ENCODE assay signal across 14 cellular contexts in the genomic region with DNA sequence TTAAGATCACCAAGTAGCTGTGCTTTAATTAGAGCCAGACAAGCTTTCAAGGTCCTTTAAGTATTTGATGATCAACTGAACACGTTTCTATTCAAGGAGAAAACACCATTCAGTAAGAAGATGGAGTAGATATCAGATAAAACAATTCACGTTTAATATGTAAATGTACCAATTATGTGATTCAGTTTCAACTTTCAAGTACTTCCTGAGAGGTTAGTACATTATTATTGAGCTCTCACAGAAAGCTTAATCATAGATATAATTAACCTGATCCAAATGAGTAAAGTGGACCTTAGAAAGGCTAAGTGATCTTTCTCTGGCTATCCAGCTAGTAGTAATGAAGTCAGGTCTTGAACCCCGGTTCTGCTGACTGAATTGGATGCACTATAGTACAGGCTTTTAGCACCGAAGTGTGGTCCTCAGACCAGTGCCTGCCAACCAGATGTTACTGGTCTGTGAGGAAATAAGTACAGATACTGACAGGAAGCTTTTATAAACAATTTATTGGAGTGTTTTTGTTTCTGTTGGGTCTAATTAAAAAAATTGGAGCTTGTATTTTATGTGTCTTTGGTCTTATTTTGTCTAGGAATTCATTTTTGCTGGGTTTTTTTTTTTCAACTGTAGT. TPM values are rescaled to one million over a fixed set of nuclear protein-coding genes. Genes with fewer than 3 reads are reported as not detected.
A peak's percentile ranks its signal among the peaks of the same experiment; 100 is the strongest.
DNase-seq lines count a peak whose midpoint lies in the region; ATAC-seq and TF ChIP-seq lines count a peak whose summit lies in the region.
"Had no signal": no experiment of that assay in that cellular context is flagged by ENCODE, and none has a peak within 500 bp of the region (broad histone marks: within the 10 kb centered on the region; RNA-seq: fewer than 3 reads in every experiment).

No MANE protein-coding gene starts in this region.

- ATAC-seq in Right ventricle myocardium superior (ENCODE audit: poor library complexity) (peak; percentile 26), left lobe of liver (peak; percentile 47), GM21619 (IDR thresholded peaks at IDR 0.05; ENCODE audit: unreplicated experiment) (no peak), HG02884 (IDR thresholded peaks at IDR 0.05; ENCODE audit: unreplicated experiment) (no peak)

- no peaks in the 10 kb centered on the region for H3K27me3 ChIP-seq in uterus
- H3K27me3 ChIP-seq: upper lobe of right lung had no signal

- TF ChIP-seq POLR2A in uterus (IDR thresholded peaks at IDR 0.05) = no peak

- H3K27ac ChIP-seq in VCaP (peak overlapping the region; percentile 73), uterus (peak overlapping the region; percentile 30 to 40)

- H3K36me3 ChIP-seq in uterus = no peaks in the 10 kb centered on the region

- H3K4me1 ChIP-seq in uterus = no peaks in the 10 kb centered on the region

- no peak for DNase-seq in Right ventricle myocardium superior
- DNase-seq in cardiac septum (ENCODE audit: low spot score) = no peak
- no peak for DNase-seq in left lobe of liver (ENCODE audit: low spot score)
- no peak for DNase-seq in uterus
- no peak for DNase-seq in middle frontal gyrus (ENCODE audit: extremely low spot score, low spot score)
- DNase-seq: activated CD4-positive, CD25-positive, alpha-beta regulatory T cell treated with anti-CD3 and anti-CD28 coated beads, Interleukin-2, amount 50 U/mL, for 72 hours; upper lobe of right lung had no signal

- H3K9me3 ChIP-seq in uterus = no peaks in the 10 kb centered on the region
- H3K9me3 ChIP-seq: upper lobe of right lung had no signal

- TF ChIP-seq CTCF in VCaP (conservative IDR thresholded peaks at IDR 0.05) (no peak), uterus (IDR thresholded peaks at IDR 0.05) (no peak)

- intact Hi-C loops in Right ventricle myocardium superior (cut with DNase I) = no loop called here
- intact Hi-C loops in cardiac septum (cut with DNase I) = no loop called here
- intact Hi-C loops in uterus (cut with DNase I; ENCODE audit: low total_unique reads) = no loop called here

- no peak overlapping the region for H3K4me3 ChIP-seq in uterus
- H3K4me3 ChIP-seq: GM12878, upper lobe of right lung had no signal

RNA-seq across cellular contexts. Expression of gene CLN5, which starts 10.2 kb away (rescaled TPM):
- total RNA-seq in Right ventricle myocardium superior (15.0 TPM), cardiac septum (13.4 TPM), left lobe of liver (24.2 TPM), uterus (10 to 100 TPM; 18.2 to 49.8 (median 39.5) TPM)

RNA-seq across cellular contexts. Expression of gene FBXL3, which starts 24.9 kb away (rescaled TPM):
- total RNA-seq in Right ventricle myocardium superior (27.6 TPM), cardiac septum (35.1 TPM), left lobe of liver (14.3 TPM), uterus (100 to 1,000 TPM in 2 of 4 donors, 10 to 100 TPM in 2; 62.8 to 158 (median 92.3) TPM)

RNA-seq across cellular contexts. Expression of gene ACOD1, which starts 53.8 kb away (rescaled TPM):
- total RNA-seq in Right ventricle myocardium superior = not detected
- not detected for total RNA-seq in cardiac septum
- total RNA-seq in left lobe of liver = not detected
- not detected for total RNA-seq in uterus
- total RNA-seq: GM12878, HT-29, OCI-LY7, progenitor cell of endocrine pancreas, upper lobe of right lung had no signal

Comparison
In these comparisons a context has a peak if more than half of its experiments do, and no peak if none do; other contexts are left out.
1. ATAC-seq: peak in Right ventricle myocardium superior (single experiment) and left lobe of liver (single experiment); none in GM21619 (single experiment) and HG02884 (single experiment).